14 cellular contexts compared by ENCODE assay signal in genomic region chr10:943334-944033, GRCh38. TPM values are rescaled to one million over a fixed set of nuclear protein-coding genes. Genes with fewer than 3 reads are reported as not detected.
DNase-seq lines count a peak whose midpoint lies in the region; ATAC-seq and TF ChIP-seq lines count a peak whose summit lies in the region.
"Had no signal": no experiment of that assay in that cellular context is flagged by ENCODE, and none has a peak within 500 bp of the region (broad histone marks: within the 10 kb centered on the region; RNA-seq: fewer than 3 reads in every experiment).

No MANE protein-coding gene starts in this region.

- H3K4me3 ChIP-seq in left ventricle myocardium inferior (no peak overlapping the region), Karpas-422 (ENCODE audit: low read length) (no peak overlapping the region), OCI-LY7 (ENCODE audit: low read depth, low read length, poor library complexity, severe bottlenecking) (no peak overlapping the region), breast epithelium (no peak overlapping the region)

- no TSS peak for BruUV-seq in OCI-LY7 (replicated peaks; lab: Mats Ljungman, UMichigan)

- H3K27ac ChIP-seq in left ventricle myocardium inferior (replicated peaks): peak overlapping the region; percentile 70
- no peak overlapping the region for H3K27ac ChIP-seq in Karpas-422 (ENCODE audit: low read length)
- H3K27ac ChIP-seq in OCI-LY7 (ENCODE audit: low read depth, low read length, poor library complexity, severe bottlenecking): no peak overlapping the region
- no peak overlapping the region for H3K27ac ChIP-seq in breast epithelium

- H3K36me3 ChIP-seq in left ventricle myocardium inferior (no peaks in the 10 kb centered on the region), Karpas-422 (ENCODE audit: insufficient read depth, low read length) (no peaks in the 10 kb centered on the region), OCI-LY7 (ENCODE audit: insufficient read depth, low read length) (no peaks in the 10 kb centered on the region), breast epithelium (no peaks in the 10 kb centered on the region)

- H2AFZ ChIP-seq in Karpas-422 (ENCODE audit: low read length): peak overlapping the region; percentile 25
- H2AFZ ChIP-seq in OCI-LY7 (ENCODE audit: low read length): no peak overlapping the region

- no peak for TF ChIP-seq CTCF in left ventricle myocardium inferior (IDR thresholded peaks at IDR 0.05; ENCODE audit: borderline replicate concordance)
- no peak for TF ChIP-seq CTCF in OCI-LY7 (conservative IDR thresholded peaks at IDR 0.05; ENCODE audit: low read length)
- TF ChIP-seq CTCF in breast epithelium (IDR thresholded peaks at IDR 0.05): no peak

- no peaks in the 10 kb centered on the region for H4K20me1 ChIP-seq in Karpas-422 (ENCODE audit: insufficient read depth, low read depth, low read length)
- H4K20me1 ChIP-seq in OCI-LY7 (ENCODE audit: insufficient read depth, low read length): no peaks in the 10 kb centered on the region

- H3K4me2 ChIP-seq in Karpas-422 (ENCODE audit: low read depth, low read length, poor library complexity, severe bottlenecking): peak overlapping the region; percentile 32
- H3K4me2 ChIP-seq in OCI-LY7 (ENCODE audit: low read length): no peak overlapping the region

- H3K9me3 ChIP-seq in left ventricle myocardium inferior (replicated peaks) (no peaks in the 10 kb centered on the region), Karpas-422 (ENCODE audit: low read length) (no peaks in the 10 kb centered on the region), OCI-LY7 (ENCODE audit: low read length) (no peaks in the 10 kb centered on the region), breast epithelium (no peaks in the 10 kb centered on the region)

- DNase-seq in left ventricle myocardium inferior (no peak), Right ventricle myocardium superior (no peak), Karpas-422 (no peak), DMS153 treated with DMSO at 0.1 percent for 48 hours (lab: John Stamatoyannopoulos, UW; ENCODE audit: unreplicated experiment) (no peak), OCI-LY7 (ENCODE audit: low spot score) (no peak), breast epithelium (ENCODE audit: low spot score in 2 of 2) (no peak), glomerular visceral epithelial cell (ENCODE audit: extremely low spot score) (no peak)
- DNase-seq: 8988T, foreskin fibroblast, NCI-H1048, NCI-H510A, retina had no signal

- H3K9ac ChIP-seq in Karpas-422 (ENCODE audit: low read length): peak overlapping the region; percentile 28; the same call in 1 of the 2 replicates

- CTCF ChIA-PET in OCI-LY7 (lab: Charles Lee; ENCODE audit: unreplicated experiment): no interaction called here

- POLR2A ChIA-PET in OCI-LY7 (lab: Charles Lee): interaction anchor here (1.0 to 1.1 kb wide), 2 partner anchors 12 to 115 kb away, joined by 3 read pairs; no protein-coding TSS in a partner anchor

- H3K9me2 ChIP-seq in Karpas-422 (replicated peaks; ENCODE audit: insufficient read depth, low read length): no peaks in the 10 kb centered on the region
- H3K9me2 ChIP-seq in OCI-LY7 (ENCODE audit: insufficient read depth, low read length): no peaks in the 10 kb centered on the region

- H3K79me2 ChIP-seq in Karpas-422 (ENCODE audit: low read length) (no peaks in the 10 kb centered on the region), OCI-LY7 (ENCODE audit: insufficient read depth, low read depth, low read length) (no peaks in the 10 kb centered on the region)

- H3K27me3 ChIP-seq in left ventricle myocardium inferior (ENCODE audit: low read depth) (no peaks in the 10 kb centered on the region), Karpas-422 (ENCODE audit: low read length) (no peaks in the 10 kb centered on the region), breast epithelium (no peaks in the 10 kb centered on the region)

- ATAC-seq in Right ventricle myocardium superior (ENCODE audit: poor library complexity): no peak
- ATAC-seq in GM21723 (IDR thresholded peaks at IDR 0.05; ENCODE audit: unreplicated experiment): peak; percentile 53
- ATAC-seq: HCT116 had no signal

- intact Hi-C loops in left ventricle myocardium inferior (cut with micrococcal nuclease): no loop called here
- intact Hi-C loops in Right ventricle myocardium superior (cut with DNase I): no loop called here
- intact Hi-C loops in OCI-LY7 (cut with micrococcal nuclease; ENCODE audit: unreplicated experiment): no loop called here
- intact Hi-C loops in breast epithelium (cut with DNase I; ENCODE audit: low total_unique reads): no loop called here

- H3K4me1 ChIP-seq in left ventricle myocardium inferior: no peaks in the 10 kb centered on the region
- H3K4me1 ChIP-seq in Karpas-422 (ENCODE audit: low read length): peaks cover 18% of the 10 kb centered on the region
- H3K4me1 ChIP-seq in OCI-LY7 (ENCODE audit: insufficient read depth, low read length, poor library complexity, severe bottlenecking): no peaks in the 10 kb centered on the region
- no peaks in the 10 kb centered on the region for H3K4me1 ChIP-seq in breast epithelium

- TF ChIP-seq POLR2A in breast epithelium (IDR thresholded peaks at IDR 0.05): no peak

RNA-seq across cellular contexts. Expression of gene LARP4B, which starts 12.0 kb away (rescaled TPM):
- total RNA-seq in left ventricle myocardium inferior: 64.2 TPM
- total RNA-seq in Right ventricle myocardium superior: 59.9 TPM
- 75.4 TPM in 2 replicates for total RNA-seq in Karpas-422 (2014; rRNA removed; shearing (Covaris generic); ENCODE audit: low replicate concordance)
- 64.8 and 68.3 TPM in 2 replicates for total RNA-seq in OCI-LY7 (2014; rRNA removed; shearing (Covaris generic))
- 135 and 143 TPM in 2 replicates for total RNA-seq in OCI-LY7 (2022)
- total RNA-seq in breast epithelium: 10 to 100 TPM; 47.5 to 70.8 (median 68.5) TPM

RNA-seq across cellular contexts. Expression of gene GTPBP4, which starts 44.8 kb away (rescaled TPM):
- total RNA-seq in left ventricle myocardium inferior (33.8 TPM), Right ventricle myocardium superior (24.7 TPM), OCI-LY7 (2022) (92.9 and 108 TPM in 2 replicates), breast epithelium (10 to 100 TPM; 32.6 to 51.2 (median 50.8) TPM)
- total RNA-seq in Karpas-422 (2014; rRNA removed; shearing (Covaris generic); ENCODE audit: low replicate concordance): 41.2 and 45.3 TPM in 2 replicates
- total RNA-seq in OCI-LY7 (2014; rRNA removed; shearing (Covaris generic)): 61.0 and 82.0 TPM in 2 replicates
